In the genomic region with DNA sequence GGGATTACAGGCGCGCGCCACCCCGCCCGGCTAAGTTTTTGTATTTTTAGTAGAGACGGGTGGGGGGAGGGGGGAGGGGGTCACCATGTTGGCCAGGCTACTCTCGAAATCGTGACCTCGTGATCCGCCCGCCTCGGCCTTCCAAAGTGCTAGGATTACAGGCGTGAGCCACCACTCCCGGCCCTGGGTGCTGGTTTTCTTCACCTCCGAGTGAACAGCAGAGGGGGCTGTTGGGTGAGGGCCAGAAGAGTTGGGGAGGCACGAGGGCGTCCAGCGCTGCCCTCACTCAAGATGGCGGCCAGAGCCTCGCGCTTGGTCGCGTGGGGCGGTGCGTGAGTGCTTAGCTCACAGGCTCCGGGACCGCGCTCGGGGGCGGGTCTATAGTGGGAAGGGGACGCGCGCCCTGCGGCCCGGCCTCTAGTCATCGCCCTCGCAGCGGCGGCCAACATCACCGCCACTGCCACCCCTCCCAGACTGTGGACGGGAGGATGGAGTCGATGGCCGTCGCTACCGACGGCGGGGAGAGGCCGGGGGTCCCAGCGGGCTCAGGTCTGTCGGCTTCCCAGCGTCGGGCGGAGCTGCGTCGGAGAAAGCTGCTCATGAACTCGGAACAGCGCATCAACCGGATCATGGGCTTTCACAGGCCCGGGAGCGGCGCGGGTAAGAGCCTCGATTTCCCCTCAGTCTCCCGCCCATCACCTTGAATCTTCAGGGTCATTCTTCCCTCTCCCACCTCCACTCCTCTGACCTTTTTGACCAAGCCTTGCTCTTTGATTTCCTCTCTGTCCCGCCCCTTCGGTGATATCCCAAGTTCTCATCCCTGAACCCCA, we compare ENCODE assay signal across 8 cellular contexts. TPM values are rescaled to one million over a fixed set of nuclear protein-coding genes. Genes with fewer than 3 reads are reported as not detected.
A peak's percentile ranks its signal among the peaks of the same experiment; 100 is the strongest.
DNase-seq lines count a peak whose midpoint lies in the region; ATAC-seq and TF ChIP-seq lines count a peak whose summit lies in the region.

A gene (plus strand): TSS at position 416 of the 830 bp plus-strand sequence. CDS start 73 bp downstream, at position 489.

- H3K9me3 ChIP-seq in CD4-positive, alpha-beta memory T cell (ENCODE audit: control insufficient read depth in 1 of 2, low read length in 2 of 2) = no peaks in the 10 kb centered on the region
- no peaks in the 10 kb centered on the region for H3K9me3 ChIP-seq in duodenal mucosa (ENCODE audit: control insufficient read depth in 1 of 2, low read length in 2 of 2)

- H3K4me3 ChIP-seq in CD4-positive, alpha-beta memory T cell (ENCODE audit: low read length in 2 of 2) = peak within 1 kb of the TSS; percentile 87 to 97
- H3K4me3 ChIP-seq in duodenal mucosa (ENCODE audit: low read depth in 1 of 2, low read length in 2 of 2) = peak within 1 kb of the TSS; percentile 79 to 92
- peak within 1 kb of the TSS; percentile 67 for H3K4me3 ChIP-seq in lower leg skin (ENCODE audit: low read depth, poor library complexity, severe bottlenecking)

- TF ChIP-seq CTCF in lower leg skin (IDR thresholded peaks at IDR 0.05) = no peak

- intact Hi-C loops in CD4-positive, alpha-beta memory T cell (cut with micrococcal nuclease) = loop anchor here (1.0 to 10.0 kb wide), 10 partner anchors 20 to 734 kb away; a partner anchor contains a TSS
- intact Hi-C loops in lower leg skin (cut with DNase I; ENCODE audit: low total_unique reads) = no loop called here

- peaks cover 18% of the 10 kb centered on the region for H3K4me1 ChIP-seq in CD4-positive, alpha-beta memory T cell (ENCODE audit: insufficient read depth, low read length)
- peaks cover 13 to 25% of the 10 kb centered on the region in 2 donors for H3K4me1 ChIP-seq in duodenal mucosa (ENCODE audit: control insufficient read depth in 1 of 2, insufficient read depth in 2 of 2, low read length in 2 of 2)

- WGBS in lower leg skin, 2 donors = 1 to 2% methylated on average over 42 to 44 of the region's 66 CpGs

- no peaks in the 10 kb centered on the region for H3K9me3 Mint-ChIP-seq in CD4-positive, alpha-beta memory T cell
- no peaks in the 10 kb centered on the region for H3K9me3 Mint-ChIP-seq in activated CD4-positive, alpha-beta memory T cell treated with anti-CD3 and anti-CD28 coated beads, Interleukin-2, amount 10 ng/mL, durations not matched to agents 7 days and 5 days

- peak within 1 kb of the TSS; percentile 88 to 98 (median 94) for H3K4me3 Mint-ChIP-seq in CD4-positive, alpha-beta memory T cell
- H3K4me3 Mint-ChIP-seq in activated CD4-positive, alpha-beta memory T cell treated with anti-CD3 and anti-CD28 coated beads, Interleukin-2, amount 10 ng/mL, durations not matched to agents 7 days and 5 days = peak within 1 kb of the TSS; percentile 92

- H3K27ac Mint-ChIP-seq in CD4-positive, alpha-beta memory T cell = peak within 1 kb of the TSS; percentile 85 to 99 (median 97)
- H3K27ac Mint-ChIP-seq in activated CD4-positive, alpha-beta memory T cell treated with anti-CD3 and anti-CD28 coated beads, Interleukin-2, amount 10 ng/mL, durations not matched to agents 7 days and 5 days = peak within 1 kb of the TSS; percentile 84

- CTCF ChIA-PET in CD4-positive, alpha-beta memory T cell (lab: Charles Lee; ENCODE audit: partially characterized antibody) = interaction anchor here (0.8 to 7.2 kb wide), 17 partner anchors 9 to 512 kb away, joined by 3 to 76 read pairs (median 5); a partner anchor contains a TSS
- CTCF ChIA-PET in activated CD4-positive, alpha-beta memory T cell treated with anti-CD3 and anti-CD28 coated beads, Interleukin-2, amount 10 ng/mL, durations not matched to agents 7 days and 5 days (lab: Charles Lee) = interaction anchor here (0.5 to 4.1 kb wide), 23 partner anchors 11 to 513 kb away, joined by 3 to 80 read pairs (median 4); a partner anchor contains a TSS

- H3K27me3 ChIP-seq in CD4-positive, alpha-beta memory T cell (ENCODE audit: insufficient read depth, low read length) = no peaks in the 10 kb centered on the region
- no peaks in the 10 kb centered on the region for H3K27me3 ChIP-seq in duodenal mucosa (ENCODE audit: control insufficient read depth in 1 of 2, insufficient read depth in 2 of 2, low read length in 2 of 2)

- peak; percentile 96 to 97 (median 97) for DNase-seq in CD4-positive, alpha-beta memory T cell
- DNase-seq in NCI-H82 treated with DMSO at 0.1 percent for 48 hours (lab: John Stamatoyannopoulos, UW; ENCODE audit: unreplicated experiment) (peak; percentile 83), lower leg skin (ENCODE audit: low spot score in 2 of 2) (peak; percentile 96 to 99)
- peak; percentile 98 for DNase-seq in activated CD4-positive, alpha-beta memory T cell treated with anti-CD3 and anti-CD28 coated beads, Interleukin-2, amount 10 ng/mL, durations not matched to agents 7 days and 5 days
- peak; percentile 94 to 97 for DNase-seq in stimulated activated CD4-positive, alpha-beta T cell treated with anti-CD3 and anti-CD28 coated beads, Interleukin-4, amount 100 ng/mL, for 48 hours (ENCODE audit: low read depth in 2 of 2)

- H3K4me1 Mint-ChIP-seq in CD4-positive, alpha-beta memory T cell = peaks cover 14 to 31% (median 21%) of the 10 kb centered on the region in 4 donors
- H3K4me1 Mint-ChIP-seq in activated CD4-positive, alpha-beta memory T cell treated with anti-CD3 and anti-CD28 coated beads, Interleukin-2, amount 10 ng/mL, durations not matched to agents 7 days and 5 days = peaks cover 34% of the 10 kb centered on the region

- POLR2A ChIA-PET in CD4-positive, alpha-beta memory T cell (lab: Charles Lee; ENCODE audit: partially characterized antibody) = interaction anchor here (0.6 to 4.2 kb wide), 24 partner anchors 11 to 1992 kb away, joined by 3 to 82 read pairs (median 5); a partner anchor contains a TSS
- POLR2A ChIA-PET in activated CD4-positive, alpha-beta memory T cell treated with anti-CD3 and anti-CD28 coated beads, Interleukin-2, amount 10 ng/mL, durations not matched to agents 7 days and 5 days (lab: Charles Lee) = interaction anchor here (0.6 to 8.3 kb wide), 26 partner anchors 9 to 561 kb away, joined by 3 to 104 read pairs (median 3); a partner anchor contains a TSS

- H3K27me3 Mint-ChIP-seq in CD4-positive, alpha-beta memory T cell = no peaks in the 10 kb centered on the region
- H3K27me3 Mint-ChIP-seq in activated CD4-positive, alpha-beta memory T cell treated with anti-CD3 and anti-CD28 coated beads, Interleukin-2, amount 10 ng/mL, durations not matched to agents 7 days and 5 days = no peaks in the 10 kb centered on the region

- H3K27ac ChIP-seq in CD4-positive, alpha-beta memory T cell (ENCODE audit: low read depth, low read length) = peak within 1 kb of the TSS; percentile 86
- peak within 1 kb of the TSS; percentile 78 for H3K27ac ChIP-seq in duodenal mucosa (ENCODE audit: low read depth, low read length)

- peak in 1 of 2 donors; percentile 12 for TF ChIP-seq POLR2A in lower leg skin (IDR thresholded peaks at IDR 0.05)

- H3K36me3 Mint-ChIP-seq in CD4-positive, alpha-beta memory T cell = peaks cover 0 to 15% of the 10 kb centered on the region in 2 donors
- H3K36me3 Mint-ChIP-seq in activated CD4-positive, alpha-beta memory T cell treated with anti-CD3 and anti-CD28 coated beads, Interleukin-2, amount 10 ng/mL, durations not matched to agents 7 days and 5 days (ENCODE audit: low read depth) = peaks cover 11% of the 10 kb centered on the region

- peak within 1 kb of the TSS; percentile 83 to 94 for H3K9ac ChIP-seq in duodenal mucosa (ENCODE audit: low read depth in 1 of 2, low read length in 2 of 2)

- peaks cover 7% of the 10 kb centered on the region for H3K36me3 ChIP-seq in CD4-positive, alpha-beta memory T cell (ENCODE audit: insufficient read depth, low read length)
- peaks cover 0 to 3% of the 10 kb centered on the region in 2 donors for H3K36me3 ChIP-seq in duodenal mucosa (ENCODE audit: control insufficient read depth in 1 of 2, insufficient read depth in 2 of 2, low read length in 2 of 2)

- peak; percentile 94 for ATAC-seq in GM19438 (IDR thresholded peaks at IDR 0.05; ENCODE audit: low read depth, unreplicated experiment)
- ATAC-seq in HG03575 (IDR thresholded peaks at IDR 0.05; ENCODE audit: extremely low read depth, insufficient number of reproducible peaks, low FRiP score, unreplicated experiment) = peak; percentile 57

RNA-seq across cellular contexts. Expression of the gene that starts here (rescaled TPM):
- total RNA-seq in CD4-positive, alpha-beta memory T cell = 10 to 100 TPM; 26.7 to 33.8 TPM
- 10 to 100 TPM; 41.0 to 48.2 TPM for polyA plus RNA-seq in CD4-positive, alpha-beta memory T cell
- total RNA-seq in activated CD4-positive, alpha-beta memory T cell treated with anti-CD3 and anti-CD28 coated beads, Interleukin-2, amount 10 ng/mL, durations not matched to agents 7 days and 5 days = 10 to 100 TPM; 30.5 to 31.0 TPM
- total RNA-seq in lower leg skin = 10 to 100 TPM; 29.4 to 44.4 (median 37.4) TPM

Comparison
In these comparisons a context has a peak if more than half of its experiments do, and no peak if none do; other contexts are left out.
1. Peak in every context shown above with its lines: DNase-seq, ATAC-seq, H3K4me3 ChIP-seq and H3K27ac ChIP-seq.